ENCODE assay signal across 1 cellular context in the genomic region with DNA sequence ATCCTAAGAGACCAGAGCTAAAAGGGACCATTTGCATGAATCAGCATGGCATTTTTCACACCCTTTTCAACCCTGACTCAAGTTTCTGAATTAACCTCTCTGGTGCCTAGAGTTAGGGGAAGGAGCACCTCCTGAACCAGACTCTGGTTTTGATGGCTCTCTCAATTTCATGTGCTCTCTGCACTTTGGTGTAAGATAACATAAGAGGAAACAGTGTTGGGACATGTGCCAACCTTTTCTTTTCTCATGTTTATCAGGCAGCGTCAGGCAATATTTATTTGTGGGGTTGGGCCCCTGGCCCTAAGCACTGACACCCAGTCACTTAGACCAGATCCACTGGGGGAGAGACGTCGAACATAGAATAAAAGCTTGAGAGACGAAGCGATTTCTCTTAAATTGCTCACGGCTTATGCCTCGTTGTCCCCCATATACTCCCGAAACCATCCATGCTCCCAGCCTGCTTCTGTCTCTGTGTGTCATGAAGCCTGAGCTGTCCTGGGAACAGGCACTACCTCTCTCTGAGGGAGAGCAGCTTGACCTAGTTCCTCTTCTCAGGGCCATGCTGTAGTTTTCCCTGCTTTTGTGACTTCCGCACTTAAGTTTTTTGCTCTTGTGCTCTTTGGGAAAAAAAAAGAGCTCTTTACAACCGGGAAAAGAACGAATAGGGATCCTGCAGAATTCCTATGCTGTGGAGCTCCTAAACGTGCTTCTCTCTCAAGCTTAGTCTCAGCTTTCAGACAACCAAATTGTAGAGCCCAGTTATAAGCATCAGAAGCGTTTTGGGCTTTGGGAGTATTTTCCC.
TF ChIP-seq lines count a peak whose summit lies in the region.

No MANE protein-coding gene starts in this region.

TF ChIP-seq in HepG2, 621 proteins besides CTCF, POLR2A, EP300 and RAD21 (continued from another document):
- no peak for TF ChIP-seq ZFP82 (CRISPR knock-in tag; IDR thresholded peaks at IDR 0.05; ENCODE audit: borderline replicate concordance)
- no peak for TF ChIP-seq ZNF550 (CRISPR knock-in tag; IDR thresholded peaks at IDR 0.05; ENCODE audit: borderline replicate concordance)
- no peak for TF ChIP-seq ZNF607 (CRISPR knock-in tag; IDR thresholded peaks at IDR 0.05; ENCODE audit: borderline replicate concordance)
- no peak for TF ChIP-seq RNF2 (conservative IDR thresholded peaks at IDR 0.05; ENCODE audit: low read depth)
